In the genomic region with DNA sequence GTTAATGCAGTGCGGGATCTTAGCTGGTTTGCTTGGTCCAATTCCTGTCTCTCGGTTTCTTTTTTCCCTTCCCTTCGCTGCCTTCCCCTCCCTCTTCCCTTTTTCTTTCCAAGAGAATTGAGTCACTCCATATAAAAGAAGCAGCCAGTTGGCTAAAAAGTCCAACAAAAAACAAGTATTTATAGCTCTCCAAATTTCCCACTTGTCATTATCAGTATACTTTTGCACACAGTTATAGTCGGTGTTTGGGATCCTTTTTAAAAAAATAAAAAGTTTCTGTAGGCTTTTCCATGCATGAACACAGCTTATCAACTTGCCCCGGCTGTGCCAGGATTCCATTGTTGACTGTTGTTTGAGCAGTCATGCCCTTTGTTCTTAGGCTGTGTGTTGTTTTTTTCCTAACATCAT, we compare ENCODE assay signal across 9 cellular contexts. TPM values are rescaled to one million over a fixed set of nuclear protein-coding genes. Genes with fewer than 3 reads are reported as not detected.
DNase-seq lines count a peak whose midpoint lies in the region; ATAC-seq, FAIRE-seq and TF ChIP-seq lines count a peak whose summit lies in the region.
"Had no signal": no experiment of that assay in that cellular context is flagged by ENCODE, and none has a peak within 500 bp of the region (broad histone marks: within the 10 kb centered on the region; RNA-seq: fewer than 3 reads in every experiment).

No MANE protein-coding gene starts in this region.

- intact Hi-C loops in ascending aorta (cut with DNase I) = loop anchor here (2.0 kb wide), 1 partner anchor 24 kb away; a partner anchor contains a TSS
- intact Hi-C loops in Calu3 (cut with micrococcal nuclease; ENCODE audit: unreplicated experiment) = no loop called here

- peaks cover 8% of the 10 kb centered on the region for H3K36me3 ChIP-seq in CD8-positive, alpha-beta memory T cell (ENCODE audit: insufficient read depth, low read length)
- H3K36me3 ChIP-seq in ascending aorta (peaks cover 0 to 8% of the 10 kb centered on the region in 2 donors), right atrium auricular region (peaks cover 23% of the 10 kb centered on the region), rectal smooth muscle tissue (ENCODE audit: control insufficient read depth, insufficient read depth, low read length) (peaks cover 5% of the 10 kb centered on the region)

- H3K27ac ChIP-seq in CD8-positive, alpha-beta memory T cell (ENCODE audit: low read depth, low read length) = no peak overlapping the region
- H3K27ac ChIP-seq in ascending aorta = peak overlapping the region; percentile 74 to 78
- H3K27ac ChIP-seq in right atrium auricular region = peak overlapping the region; percentile 61 to 86
- peak overlapping the region; percentile 47 for H3K27ac ChIP-seq in rectal smooth muscle tissue (ENCODE audit: low read depth, low read length)

- no peak for TF ChIP-seq CTCF in ascending aorta (IDR thresholded peaks at IDR 0.05)
- no peak for TF ChIP-seq CTCF in right atrium auricular region (IDR thresholded peaks at IDR 0.05)
- TF ChIP-seq CTCF in Calu3 (IDR thresholded peaks at IDR 0.05; ENCODE audit: unreplicated experiment) = no peak

- no peaks in the 10 kb centered on the region for H3K27me3 Mint-ChIP-seq in CD8-positive, alpha-beta memory T cell
- H3K27me3 Mint-ChIP-seq in Calu3 (ENCODE audit: unreplicated experiment) = no peaks in the 10 kb centered on the region

- no peak overlapping the region for H3K4me3 ChIP-seq in CD8-positive, alpha-beta memory T cell (ENCODE audit: low read length)
- H3K4me3 ChIP-seq in ascending aorta (peak overlapping the region; percentile 14 to 49), right atrium auricular region (peak overlapping the region in 1 of 2 donors; percentile 17), rectal smooth muscle tissue (ENCODE audit: low read length) (no peak overlapping the region)

- no peak for ATAC-seq in GM19035 (IDR thresholded peaks at IDR 0.05; ENCODE audit: unreplicated experiment)

- H3K36me3 Mint-ChIP-seq in CD8-positive, alpha-beta memory T cell = peaks cover 0 to 39% (median 8%) of the 10 kb centered on the region in 3 donors
- H3K36me3 Mint-ChIP-seq in Calu3 (ENCODE audit: insufficient read depth, unreplicated experiment) = peaks cover 24% of the 10 kb centered on the region

- no peak for DNase-seq in CD8-positive, alpha-beta memory T cell
- DNase-seq in ascending aorta (ENCODE audit: low spot score in 2 of 2) (no peak), right atrium auricular region (ENCODE audit: low spot score) (no peak), NCI-H1105 treated with DMSO at 0.1 percent for 48 hours (lab: John Stamatoyannopoulos, UW) (no peak), Calu3 (no peak), GM19239 (ENCODE audit: insufficient read length, low spot score) (no peak)
- DNase-seq: activated effector memory CD4-positive, alpha-beta T cell treated with Interleukin-2 at 50 U/mL for 16 hours had no signal

- CTCF ChIA-PET in CD8-positive, alpha-beta memory T cell (lab: Charles Lee) = interaction anchor here (0.8 to 3.8 kb wide), 6 partner anchors 11 to 123 kb away, joined by 3 to 31 read pairs (median 4); a partner anchor contains a TSS
- CTCF ChIA-PET in Calu3 (lab: Charles Lee) = interaction anchor here (0.7 to 1.5 kb wide), 5 partner anchors 10 to 132 kb away, joined by 3 to 4 read pairs (median 3); no protein-coding TSS in a partner anchor

- peaks cover 90% of the 10 kb centered on the region for H3K4me1 ChIP-seq in CD8-positive, alpha-beta memory T cell (ENCODE audit: insufficient read depth, low read length)
- H3K4me1 ChIP-seq in ascending aorta (peaks cover 3 to 22% of the 10 kb centered on the region in 2 donors), right atrium auricular region (peaks cover 3 to 31% of the 10 kb centered on the region in 2 donors), rectal smooth muscle tissue (ENCODE audit: control insufficient read depth, insufficient read depth, low read length) (peaks cover 13% of the 10 kb centered on the region)

- H3K9me3 Mint-ChIP-seq in CD8-positive, alpha-beta memory T cell = no peaks in the 10 kb centered on the region
- no peaks in the 10 kb centered on the region for H3K9me3 Mint-ChIP-seq in Calu3 (ENCODE audit: low read depth, unreplicated experiment)

- peaks cover 72 to 92% (median 90%) of the 10 kb centered on the region in 3 donors for H3K4me1 Mint-ChIP-seq in CD8-positive, alpha-beta memory T cell
- peaks cover 56% of the 10 kb centered on the region for H3K4me1 Mint-ChIP-seq in Calu3 (ENCODE audit: low read depth, unreplicated experiment)

- no peaks in the 10 kb centered on the region for H3K9me3 ChIP-seq in CD8-positive, alpha-beta memory T cell (ENCODE audit: low read length)
- H3K9me3 ChIP-seq in ascending aorta (no peaks in the 10 kb centered on the region), right atrium auricular region (no peaks in the 10 kb centered on the region)

- no peak for FAIRE-seq in GM19239 (lab: Jason Lieb, UNC)

- H3K4me3 Mint-ChIP-seq in CD8-positive, alpha-beta memory T cell = no peak overlapping the region
- H3K4me3 Mint-ChIP-seq in Calu3 (ENCODE audit: low read depth, unreplicated experiment) = no peak overlapping the region

- no TSS peak for BruUV-seq in Calu3 (replicated peaks; lab: Mats Ljungman, UMichigan)

- no peaks in the 10 kb centered on the region for H3K27me3 ChIP-seq in CD8-positive, alpha-beta memory T cell (ENCODE audit: insufficient read depth, low read length, poor library complexity, severe bottlenecking)
- H3K27me3 ChIP-seq in ascending aorta (no peaks in the 10 kb centered on the region), right atrium auricular region (no peaks in the 10 kb centered on the region), rectal smooth muscle tissue (ENCODE audit: control insufficient read depth, insufficient read depth, low read length) (no peaks in the 10 kb centered on the region)

- no peak overlapping the region for H3K9ac ChIP-seq in rectal smooth muscle tissue (ENCODE audit: low read length)

- peak overlapping the region in 7 of 8 donors; percentile 29 to 90 (median 85) for H3K27ac Mint-ChIP-seq in CD8-positive, alpha-beta memory T cell
- H3K27ac Mint-ChIP-seq in Calu3 (ENCODE audit: unreplicated experiment) = no peak overlapping the region

- POLR2A ChIA-PET in CD8-positive, alpha-beta memory T cell (lab: Charles Lee) = interaction anchor here (0.6 kb wide), 1 partner anchor 360 kb away, joined by 3 read pairs; no protein-coding TSS in a partner anchor

RNA-seq across cellular contexts. Expression of a gene that starts 24.9 kb away (rescaled TPM):
- 10 to 100 TPM; 87.5 to 95.2 TPM for total RNA-seq in CD8-positive, alpha-beta memory T cell
- 178 TPM for polyA plus RNA-seq in CD8-positive, alpha-beta memory T cell
- total RNA-seq in ascending aorta (36.7 TPM), right atrium auricular region (100 to 1,000 TPM in 1 of 2 donors, 10 to 100 TPM in 1; 98.7 to 101 TPM), Calu3 (2022) (79.2 and 103 TPM in 2 replicates)

RNA-seq across cellular contexts. Expression of a gene that starts 26.6 kb away (rescaled TPM):
- 10 to 100 TPM; 63.8 to 65.8 TPM for total RNA-seq in CD8-positive, alpha-beta memory T cell
- 75.4 TPM for polyA plus RNA-seq in CD8-positive, alpha-beta memory T cell
- total RNA-seq in ascending aorta = 48.6 TPM
- total RNA-seq in right atrium auricular region = 10 to 100 TPM; 18.7 to 36.3 TPM
- total RNA-seq in Calu3 (2022) = 101 and 118 TPM in 2 replicates

RNA-seq across cellular contexts. Expression of a gene that starts 37.5 kb away (rescaled TPM):
- total RNA-seq in CD8-positive, alpha-beta memory T cell = 10 to 100 TPM; 28.4 to 32.1 TPM
- polyA plus RNA-seq in CD8-positive, alpha-beta memory T cell = 21.8 TPM
- total RNA-seq in ascending aorta (36.9 TPM), right atrium auricular region (10 to 100 TPM; 29.6 to 42.9 TPM), Calu3 (2022) (6.2 and 7.9 TPM in 2 replicates)

RNA-seq across cellular contexts. Expression of a gene that starts 55.1 kb away (rescaled TPM):
- total RNA-seq in CD8-positive, alpha-beta memory T cell = under 1 TPM; 0.07 to 0.11 TPM
- polyA plus RNA-seq in CD8-positive, alpha-beta memory T cell = 0.05 TPM
- not detected for total RNA-seq in ascending aorta
- under 1 TPM in 1 of 2 donors, not detected in 1; 0.24 TPM for total RNA-seq in right atrium auricular region
- not detected in 2 replicates for total RNA-seq in Calu3 (2022)

Comparison
In these comparisons a context has a peak if more than half of its experiments do, and no peak if none do; other contexts are left out.
1. H3K4me3 ChIP-seq: peak in ascending aorta (2 of 2); none in CD8-positive, alpha-beta memory T cell (single experiment) and rectal smooth muscle tissue (single experiment).